Comparison of ENCODE assay signal across 27 cellular contexts in genomic region chr11:8368194-8368593, GRCh38.
"Had no signal": no experiment of that assay in that cellular context is flagged by ENCODE, and none has a peak within 500 bp of the region (broad histone marks: within the 10 kb centered on the region; RNA-seq: fewer than 3 reads in every experiment).

No MANE protein-coding gene starts in this region.

- H3K4me1 ChIP-seq: adrenal gland, body of pancreas, breast epithelium had no signal

- H3K27me3 ChIP-seq: adrenal gland, body of pancreas, breast epithelium had no signal

- DNase-seq: activated CD4-positive, alpha-beta memory T cell treated with anti-CD3 and anti-CD28 coated beads, Interleukin-2, amount 10 ng/mL, durations not matched to agents 7 days and 5 days; activated CD4-positive, alpha-beta T cell treated with anti-CD3 and anti-CD28 coated beads for 1 hour; activated CD4-positive, alpha-beta T cell treated with anti-CD3 and anti-CD28 coated beads for 48 hours; activated CD4-positive, CD25-positive, alpha-beta regulatory T cell; activated CD8-positive, alpha-beta memory T cell treated with anti-CD3 and anti-CD28 coated beads for 24 hours; activated CD8-positive, alpha-beta memory T cell treated with anti-CD3 and anti-CD28 coated beads, Interleukin-2, amount 10 ng/mL, durations not matched to agents 7 days and 5 days; activated CD8-positive, alpha-beta memory T cell treated with anti-CD3 and anti-CD28 coated beads, Interleukin-2, amount 50 U/mL, for 48 hours; activated gamma-delta T cell treated with Interleukin-2 at 50 U/mL for 16 hours; activated naive CD4-positive, alpha-beta T cell treated with anti-CD3 and anti-CD28 coated beads for 36 hours; activated T-cell treated with anti-CD3 and anti-CD28 coated beads, Interleukin-2, amount 50 U/mL, for 48 hours; adrenal gland; body of pancreas; MM.1S; NCI-H1092; NCI-H1436 treated with DMSO at 0.1 percent for 48 hours; NCI-H1694 treated with DMSO at 0.1 percent for 48 hours; NCI-H2029; NCI-H345; NCI-H524 treated with DMSO at 0.1 percent for 48 hours; SHP77 treated with DMSO at 0.1 percent for 48 hours; T1000; WERI-Rb-1 had no signal

- H3K36me3 ChIP-seq: adrenal gland, breast epithelium, WERI-Rb-1 had no signal

- H3K4me3 ChIP-seq: adrenal gland, body of pancreas, breast epithelium had no signal

- ATAC-seq: activated CD8-positive, alpha-beta memory T cell treated with anti-CD3 and anti-CD28 coated beads, Interleukin-2, amount 10 ng/mL, durations not matched to agents 7 days and 5 days; activated naive CD4-positive, alpha-beta T cell treated with anti-CD3 and anti-CD28 coated beads, Interleukin-2, amount 50 U/mL, for 72 hours; body of pancreas; Panc1 had no signal

- H3K9me3 ChIP-seq: adrenal gland, body of pancreas, breast epithelium had no signal

- H3K27ac ChIP-seq: adrenal gland, body of pancreas, breast epithelium, KMS-11, WERI-Rb-1 had no signal

- FAIRE-seq: astrocyte had no signal
